22 cellular contexts compared by ENCODE assay signal in genomic region chr3:127524300-127524896, GRCh38.
A peak's percentile ranks its signal among the peaks of the same experiment; 100 is the strongest.
DNase-seq lines count a peak whose midpoint lies in the region; ATAC-seq and TF ChIP-seq lines count a peak whose summit lies in the region.
"Had no signal": no experiment of that assay in that cellular context is flagged by ENCODE, and none has a peak within 500 bp of the region (broad histone marks: within the 10 kb centered on the region; RNA-seq: fewer than 3 reads in every experiment).

No MANE protein-coding gene starts in this region.

- no peaks in the 10 kb centered on the region for H3F3A ChIP-seq in neural progenitor cell (ENCODE audit: low read depth)

- peaks cover 8% of the 10 kb centered on the region for H3K4me1 ChIP-seq in neural progenitor cell
- H3K4me1 ChIP-seq: breast epithelium, stomach had no signal

- no peak overlapping the region for H3K9ac ChIP-seq in neural progenitor cell
- H3K9ac ChIP-seq: BLaER1 treated with 17β-estradiol and CSF1 and Interleukin-3, amounts not matched to agents 10 nM and 100 nM had no signal

- H3K4me2 ChIP-seq in neural progenitor cell, result no peak overlapping the region
- H3K4me2 ChIP-seq: BLaER1 treated with 17β-estradiol and CSF1 and Interleukin-3, amounts not matched to agents 10 nM and 100 nM had no signal

- H3K36me3 ChIP-seq in neural progenitor cell, result no peaks in the 10 kb centered on the region
- H3K36me3 ChIP-seq: breast epithelium, neutrophil, stomach had no signal

- H3K4me3 ChIP-seq in neural progenitor cell, result no peak overlapping the region
- H3K4me3 ChIP-seq: BLaER1 treated with 17β-estradiol and CSF1 and Interleukin-3, amounts not matched to agents 10 nM and 100 nM; breast epithelium; K562; stomach had no signal

- H3K9me3 ChIP-seq in neural progenitor cell (ENCODE audit: low read depth), result peaks cover 4% of the 10 kb centered on the region
- H3K9me3 ChIP-seq: breast epithelium, neutrophil had no signal

- ATAC-seq in HG03354 (IDR thresholded peaks at IDR 0.05; ENCODE audit: poor library complexity, severe bottlenecking, unreplicated experiment), result no peak
- ATAC-seq: right cardiac atrium had no signal

- TF ChIP-seq CTCF in neural progenitor cell (IDR thresholded peaks at IDR 0.05), result no peak

- H2AFZ ChIP-seq in neural progenitor cell (replicated peaks), result peak overlapping the region; percentile 42

- peaks cover 19% of the 10 kb centered on the region for H3K9me3 Mint-ChIP-seq in neural progenitor cell
- peaks cover 3% of the 10 kb centered on the region for H3K9me3 Mint-ChIP-seq in activated naive CD8-positive, alpha-beta T cell treated with anti-CD3 and anti-CD28 coated beads for 36 hours

- peaks cover 42% of the 10 kb centered on the region for H3K4me1 Mint-ChIP-seq in neural progenitor cell
- no peaks in the 10 kb centered on the region for H3K4me1 Mint-ChIP-seq in activated naive CD8-positive, alpha-beta T cell treated with anti-CD3 and anti-CD28 coated beads for 36 hours
- H3K4me1 Mint-ChIP-seq: memory B cell had no signal

- H3K27me3 Mint-ChIP-seq in neural progenitor cell (ENCODE audit: insufficient read depth, low read depth), result peaks cover 8% of the 10 kb centered on the region
- H3K27me3 Mint-ChIP-seq in activated naive CD8-positive, alpha-beta T cell treated with anti-CD3 and anti-CD28 coated beads for 36 hours, result peaks cover 32% of the 10 kb centered on the region

- H3K79me2 ChIP-seq in neural progenitor cell (ENCODE audit: low read depth), result no peaks in the 10 kb centered on the region

- H3K27ac ChIP-seq in neural progenitor cell, result no peak overlapping the region
- H3K27ac ChIP-seq: 22Rv1; BLaER1 treated with 17β-estradiol and CSF1 and Interleukin-3, amounts not matched to agents 10 nM and 100 nM; breast epithelium; HL-60; neutrophil; stomach had no signal

- no peaks in the 10 kb centered on the region for H3K27me3 ChIP-seq in neural progenitor cell
- H3K27me3 ChIP-seq: BLaER1 treated with 17β-estradiol and CSF1 and Interleukin-3, amounts not matched to agents 10 nM and 100 nM had no signal

- H4K20me1 ChIP-seq in neural progenitor cell (ENCODE audit: low read depth), result no peaks in the 10 kb centered on the region
- H4K20me1 ChIP-seq: BLaER1 treated with 17β-estradiol and CSF1 and Interleukin-3, amounts not matched to agents 10 nM and 100 nM had no signal

- peak overlapping the region; percentile 34 for H3K4me3 Mint-ChIP-seq in neural progenitor cell
- no peak overlapping the region for H3K4me3 Mint-ChIP-seq in activated naive CD8-positive, alpha-beta T cell treated with anti-CD3 and anti-CD28 coated beads for 36 hours
- H3K4me3 Mint-ChIP-seq: activated naive CD8-positive, alpha-beta T cell; memory B cell had no signal

- no peaks in the 10 kb centered on the region for H3K36me3 Mint-ChIP-seq in neural progenitor cell
- no peaks in the 10 kb centered on the region for H3K36me3 Mint-ChIP-seq in activated naive CD8-positive, alpha-beta T cell treated with anti-CD3 and anti-CD28 coated beads for 36 hours
- H3K36me3 Mint-ChIP-seq: activated naive CD8-positive, alpha-beta T cell had no signal

- peak overlapping the region; percentile 64 for H3K27ac Mint-ChIP-seq in neural progenitor cell
- H3K27ac Mint-ChIP-seq in activated naive CD8-positive, alpha-beta T cell treated with anti-CD3 and anti-CD28 coated beads for 36 hours, result no peak overlapping the region
- H3K27ac Mint-ChIP-seq: activated naive CD8-positive, alpha-beta T cell; memory B cell had no signal

- DNase-seq in NCI-H2029 (lab: John Stamatoyannopoulos, UW) (peak; percentile 9), NCI-H2029 treated with DMSO at 0.1 percent for 48 hours (lab: John Stamatoyannopoulos, UW) (no peak), NCI-H2107 (lab: John Stamatoyannopoulos, UW) (peak; percentile 77), SK-N-DZ (ENCODE audit: low spot score) (peak; percentile 12), neural progenitor cell (ENCODE audit: low spot score) (peak; percentile 56)
- DNase-seq in activated naive CD8-positive, alpha-beta T cell treated with anti-CD3 and anti-CD28 coated beads for 36 hours, result no peak
- no peak for DNase-seq in activated CD4-positive, alpha-beta T cell treated with anti-CD3 and anti-CD28 coated beads for 1 hour
- DNase-seq: activated T-cell treated with anti-CD3 and anti-CD28 coated beads, Interleukin-2, amount 50 U/mL, for 1 hour; EL; NCI-H1048; OCI-M1; right cardiac atrium; stomach had no signal

Comparison
In these comparisons a context has a peak if more than half of its experiments do, and no peak if none do; other contexts are left out.
1. DNase-seq: peak in NCI-H2029 (single experiment), NCI-H2107 (single experiment), SK-N-DZ (single experiment) and neural progenitor cell (single experiment); none in NCI-H2029 treated with DMSO at 0.1 percent for 48 hours (single experiment), activated naive CD8-positive, alpha-beta T cell treated with anti-CD3 and anti-CD28 coated beads for 36 hours (single experiment) and activated CD4-positive, alpha-beta T cell treated with anti-CD3 and anti-CD28 coated beads for 1 hour (single experiment).